Comparison of ENCODE assay signal across 32 cellular contexts in genomic region chr10:99583702-99584101, GRCh38. TPM values are rescaled to one million over a fixed set of nuclear protein-coding genes. Genes with fewer than 3 reads are reported as not detected.
"Had no signal": no experiment of that assay in that cellular context is flagged by ENCODE, and none has a peak within 500 bp of the region (broad histone marks: within the 10 kb centered on the region; RNA-seq: fewer than 3 reads in every experiment).

No MANE protein-coding gene starts in this region.

- ATAC-seq: left colon; left lung; lower lobe of right lung; naive thymus-derived CD4-positive, alpha-beta T cell; natural killer cell treated with Interleukin-12 subunit alpha and Interleukin-12 subunit beta and Interleukin-15 and Interleukin-18, amount 100 ng/mL, for 72 hours; right lobe of liver; stimulated activated memory B cell treated with anti-CD40 and anti-IgM and Interleukin-4, amounts not matched to agents 10 μg/mL and 1 μg/mL and 100 μg/mL, for 72 hours; stimulated activated naive CD8-positive, alpha-beta T cell treated with anti-CD3 and anti-CD28 coated beads, Interleukin-15, amount 100 ng/mL, for 72 hours had no signal

- H3K4me3 Mint-ChIP-seq: mesothelial cell of epicardium; naive thymus-derived CD4-positive, alpha-beta T cell; natural killer cell treated with Interleukin-12 subunit alpha and Interleukin-12 subunit beta and Interleukin-15 and Interleukin-18, amount 100 ng/mL, for 72 hours; stimulated activated memory B cell treated with anti-CD40 and anti-IgM and Interleukin-4, amounts not matched to agents 10 μg/mL and 1 μg/mL and 100 μg/mL, for 72 hours; stimulated activated naive CD8-positive, alpha-beta T cell treated with anti-CD3 and anti-CD28 coated beads, Interleukin-15, amount 100 ng/mL, for 72 hours; type B pancreatic cell had no signal

- H3K9me3 ChIP-seq: left lung, lower lobe of right lung, neutrophil, ovary, right atrium auricular region, right lobe of liver, tibial nerve, vagina had no signal

- H3K4me1 Mint-ChIP-seq: mesothelial cell of epicardium; stimulated activated memory B cell treated with anti-CD40 and anti-IgM and Interleukin-4, amounts not matched to agents 10 μg/mL and 1 μg/mL and 100 μg/mL, for 72 hours; stimulated activated naive CD8-positive, alpha-beta T cell treated with anti-CD3 and anti-CD28 coated beads, Interleukin-15, amount 100 ng/mL, for 72 hours had no signal

- H3K36me3 Mint-ChIP-seq: mesothelial cell of epicardium; naive thymus-derived CD4-positive, alpha-beta T cell; natural killer cell treated with Interleukin-12 subunit alpha and Interleukin-12 subunit beta and Interleukin-15 and Interleukin-18, amount 100 ng/mL, for 72 hours; stimulated activated memory B cell treated with anti-CD40 and anti-IgM and Interleukin-4, amounts not matched to agents 10 μg/mL and 1 μg/mL and 100 μg/mL, for 72 hours; type B pancreatic cell had no signal

- H3K4me3 ChIP-seq: left lung, lower lobe of right lung, ovary, right atrium auricular region, right lobe of liver, smooth muscle cell, tibial nerve, vagina had no signal

- H3K27ac Mint-ChIP-seq: mesothelial cell of epicardium; naive thymus-derived CD4-positive, alpha-beta T cell; natural killer cell treated with Interleukin-12 subunit alpha and Interleukin-12 subunit beta and Interleukin-15 and Interleukin-18, amount 100 ng/mL, for 72 hours; progenitor cell of endocrine pancreas; stimulated activated memory B cell treated with anti-CD40 and anti-IgM and Interleukin-4, amounts not matched to agents 10 μg/mL and 1 μg/mL and 100 μg/mL, for 72 hours; stimulated activated naive CD8-positive, alpha-beta T cell treated with anti-CD3 and anti-CD28 coated beads, Interleukin-15, amount 100 ng/mL, for 72 hours; type B pancreatic cell had no signal

- H3K9me3 Mint-ChIP-seq: mesothelial cell of epicardium; naive thymus-derived CD4-positive, alpha-beta T cell; natural killer cell treated with Interleukin-12 subunit alpha and Interleukin-12 subunit beta and Interleukin-15 and Interleukin-18, amount 100 ng/mL, for 72 hours; stimulated activated memory B cell treated with anti-CD40 and anti-IgM and Interleukin-4, amounts not matched to agents 10 μg/mL and 1 μg/mL and 100 μg/mL, for 72 hours; stimulated activated naive CD8-positive, alpha-beta T cell treated with anti-CD3 and anti-CD28 coated beads, Interleukin-15, amount 100 ng/mL, for 72 hours; type B pancreatic cell had no signal

- DNase-seq: hippocampal formation; kidney; left colon; left lung; lower lobe of right lung; mammary epithelial cell; naive thymus-derived CD4-positive, alpha-beta T cell; occipital lobe; ovary; right lobe of liver; stimulated activated CD4-positive, alpha-beta T cell treated with anti-CD3 and anti-CD28 coated beads, Interleukin-1b, Interleukin-23, amount 100 ng/mL, for 48 hours; stimulated activated CD4-positive, alpha-beta T cell treated with anti-CD3 and anti-CD28 coated beads, Interleukin-2, amount 100 ng/mL, for 48 hours; stimulated activated CD4-positive, alpha-beta T cell treated with anti-CD3 and anti-CD28 coated beads, Interleukin-4, amount 100 ng/mL, for 4 hours; stimulated activated CD8-positive, alpha-beta memory T cell treated with anti-CD3 and anti-CD28 coated beads, Interleukin-4, amount 100 ng/mL, for 48 hours; stimulated activated naive CD4-positive, alpha-beta T cell treated with Interleukin-2 at 50 U/mL for 16 hours; stimulated activated naive CD8-positive, alpha-beta T cell treated with anti-CD3 and anti-CD28 coated beads, Interleukin-15, amount 100 ng/mL, for 72 hours; substantia nigra had no signal

- H3K36me3 ChIP-seq: left lung, lower lobe of right lung, neutrophil, ovary, right atrium auricular region, right lobe of liver, tibial nerve, vagina had no signal

- H3K4me2 ChIP-seq: smooth muscle cell had no signal

- H3K4me1 ChIP-seq: left lung, lower lobe of right lung, right atrium auricular region, right lobe of liver, tibial nerve, vagina had no signal

- H3K27me3 ChIP-seq: ovary, right atrium auricular region, right lobe of liver, vagina had no signal

- H3K27ac ChIP-seq: left lung, lower lobe of right lung, neutrophil, ovary, right atrium auricular region, right lobe of liver, tibial nerve, vagina had no signal

RNA-seq across cellular contexts. Expression of gene NKX2-3, which starts 51.0 kb away (rescaled TPM):
- total RNA-seq: kidney; left lung; lower lobe of right lung; mammary epithelial cell; mesothelial cell of epicardium; mononuclear cell; myocyte; naive thymus-derived CD4-positive, alpha-beta T cell; natural killer cell treated with Interleukin-12 subunit alpha and Interleukin-12 subunit beta and Interleukin-15 and Interleukin-18, amount 100 ng/mL, for 72 hours; occipital lobe; progenitor cell of endocrine pancreas; renal cortical epithelial cell; right atrium auricular region; smooth muscle cell; tibial nerve; vagina had no signal
- polyA plus RNA-seq: mammary epithelial cell; naive thymus-derived CD4-positive, alpha-beta T cell; neural cell; smooth muscle cell; urinary bladder had no signal
